In genomic region chr5:173572431-173573125, GRCh38 we compare ENCODE assay signal across 7 cellular contexts. TPM values are rescaled to one million over a fixed set of nuclear protein-coding genes. Genes with fewer than 3 reads are reported as not detected.
A peak's percentile ranks its signal among the peaks of the same experiment; 100 is the strongest.
DNase-seq lines count a peak whose midpoint lies in the region; ATAC-seq and TF ChIP-seq lines count a peak whose summit lies in the region.

No MANE protein-coding gene starts in this region.

- peak overlapping the region; percentile 9 to 32 for H3K4me3 ChIP-seq in ascending aorta
- H3K4me3 ChIP-seq in hepatocyte, result no peak overlapping the region
- peak overlapping the region; percentile 24 for H3K4me3 ChIP-seq in suprapubic skin

- intact Hi-C loops in ascending aorta (cut with DNase I), result loop anchor here (1.0 to 10.0 kb wide), 3 partner anchors 118 to 868 kb away; no protein-coding TSS in a partner anchor

- H3K27ac Mint-ChIP-seq in HFFc6 (no peak overlapping the region; the same call in 1 of the 2 replicates), immature natural killer cell (no peak overlapping the region)
- peak overlapping the region in 1 of 2 donors; percentile 69 for H3K27ac Mint-ChIP-seq in stimulated activated naive CD8-positive, alpha-beta T cell treated with anti-CD3 and anti-CD28 coated beads, Interleukin-15, amount 100 ng/mL, for 72 hours

- H3K36me3 ChIP-seq in ascending aorta (no peaks in the 10 kb centered on the region), hepatocyte (replicated peaks; ENCODE audit: insufficient read depth, low read depth) (no peaks in the 10 kb centered on the region), suprapubic skin (no peaks in the 10 kb centered on the region)

- H3K27me3 Mint-ChIP-seq in HFFc6 (ENCODE audit: insufficient read depth) (peaks cover 12% of the 10 kb centered on the region), immature natural killer cell (ENCODE audit: low read depth in 3 of 3) (peaks cover 7 to 8% (median 7%) of the 10 kb centered on the region in 3 donors)
- peaks cover 50% of the 10 kb centered on the region for H3K27me3 Mint-ChIP-seq in stimulated activated naive CD8-positive, alpha-beta T cell treated with anti-CD3 and anti-CD28 coated beads, Interleukin-15, amount 100 ng/mL, for 72 hours

- H3K9me2 ChIP-seq in hepatocyte (replicated peaks; ENCODE audit: insufficient read depth), result no peaks in the 10 kb centered on the region

- TF ChIP-seq CTCF in HFFc6 (IDR thresholded peaks at IDR 0.05), result no peak
- no peak for TF ChIP-seq CTCF in ascending aorta (IDR thresholded peaks at IDR 0.05)
- no peak for TF ChIP-seq CTCF in hepatocyte (IDR thresholded peaks at IDR 0.05; ENCODE audit: poor library complexity)
- TF ChIP-seq CTCF in suprapubic skin (IDR thresholded peaks at IDR 0.05), result no peak

- peaks cover 23% of the 10 kb centered on the region for H3K4me1 Mint-ChIP-seq in HFFc6 (ENCODE audit: low read depth)
- peaks cover 12% of the 10 kb centered on the region for H3K4me1 Mint-ChIP-seq in stimulated activated naive CD8-positive, alpha-beta T cell treated with anti-CD3 and anti-CD28 coated beads, Interleukin-15, amount 100 ng/mL, for 72 hours
- H3K4me1 Mint-ChIP-seq in immature natural killer cell, result peaks cover 9 to 10% of the 10 kb centered on the region in 2 donors

- H3K27ac ChIP-seq in ascending aorta, result no peak overlapping the region
- no peak overlapping the region for H3K27ac ChIP-seq in hepatocyte
- no peak overlapping the region for H3K27ac ChIP-seq in suprapubic skin

- H3K9me3 ChIP-seq in ascending aorta (peaks cover 0 to 6% of the 10 kb centered on the region in 2 donors), hepatocyte (ENCODE audit: low read depth) (no peaks in the 10 kb centered on the region), suprapubic skin (no peaks in the 10 kb centered on the region)

- peak overlapping the region; percentile 47 for H2AFZ ChIP-seq in hepatocyte

- no peak for TF ChIP-seq POLR2A in suprapubic skin (IDR thresholded peaks at IDR 0.05)

- no peak for ATAC-seq in HG02610 (IDR thresholded peaks at IDR 0.05; ENCODE audit: unreplicated experiment)
- no peak for ATAC-seq in stimulated activated naive CD8-positive, alpha-beta T cell treated with anti-CD3 and anti-CD28 coated beads, Interleukin-15, amount 100 ng/mL, for 72 hours

- H3K79me2 ChIP-seq in hepatocyte, result no peaks in the 10 kb centered on the region

- H3K9me3 Mint-ChIP-seq in HFFc6, result peaks cover 13% of the 10 kb centered on the region
- H3K9me3 Mint-ChIP-seq in stimulated activated naive CD8-positive, alpha-beta T cell treated with anti-CD3 and anti-CD28 coated beads, Interleukin-15, amount 100 ng/mL, for 72 hours, result peaks cover 0 to 9% of the 10 kb centered on the region in 2 donors
- peaks cover 0 to 14% (median 0%) of the 10 kb centered on the region in 6 donors for H3K9me3 Mint-ChIP-seq in immature natural killer cell

- peak overlapping the region; percentile 79 for H3K4me3 Mint-ChIP-seq in HFFc6
- no peak overlapping the region for H3K4me3 Mint-ChIP-seq in stimulated activated naive CD8-positive, alpha-beta T cell treated with anti-CD3 and anti-CD28 coated beads, Interleukin-15, amount 100 ng/mL, for 72 hours
- H3K4me3 Mint-ChIP-seq in immature natural killer cell, result peak overlapping the region in 2 of 5 donors; percentile 13 to 30

- no peak for TF ChIP-seq EP300 in suprapubic skin (IDR thresholded peaks at IDR 0.05)

- H3K27me3 ChIP-seq in ascending aorta (no peaks in the 10 kb centered on the region), hepatocyte (no peaks in the 10 kb centered on the region), suprapubic skin (peaks cover 7% of the 10 kb centered on the region)

- WGBS in hepatocyte (ENCODE audit: low lambda C conversion rate, missing lambda C conversion rate), result 31% methylated on average over 6 of the region's 6 CpGs
- 27% methylated on average over 3 of the region's 6 CpGs for WGBS in suprapubic skin

- H3K36me3 Mint-ChIP-seq in HFFc6 (ENCODE audit: low read depth) (peaks cover 13% of the 10 kb centered on the region; the same call in 1 of the 2 replicates), immature natural killer cell (no peaks in the 10 kb centered on the region)

- H4K20me1 ChIP-seq in hepatocyte (ENCODE audit: insufficient read depth, poor library complexity, severe bottlenecking), result no peaks in the 10 kb centered on the region

- no peak for DNase-seq in HFFc6
- no peak for DNase-seq in ascending aorta (ENCODE audit: low spot score in 2 of 2)
- no peak for DNase-seq in hepatocyte (ENCODE audit: low spot score)
- DNase-seq in suprapubic skin (ENCODE audit: low spot score in 2 of 2), result peak in 1 of 2 donors; percentile 34
- DNase-seq in stimulated activated naive CD8-positive, alpha-beta T cell treated with anti-CD3 and anti-CD28 coated beads, Interleukin-15, amount 100 ng/mL, for 72 hours, result no peak
- no peak for DNase-seq in immature natural killer cell

- H3K4me2 ChIP-seq in hepatocyte, result peak overlapping the region; percentile 66

- H3K4me1 ChIP-seq in ascending aorta (peaks cover 0 to 3% of the 10 kb centered on the region in 2 donors), hepatocyte (ENCODE audit: insufficient read depth) (no peaks in the 10 kb centered on the region), suprapubic skin (peaks cover 6% of the 10 kb centered on the region)

RNA-seq across cellular contexts. Expression of gene BOD1, which starts 43.9 kb away (rescaled TPM):
- 10 to 100 TPM; 47.5 to 52.4 (median 50.9) TPM for total RNA-seq in HFFc6 (2021; fragmentation: NEBNext Ultra II Directional; extraction: Animal tissue kit (Norgen Biotek cat#: 25700))
- total RNA-seq in ascending aorta, result 60.5 TPM
- total RNA-seq in hepatocyte, result 76.3 and 89.5 TPM in 2 replicates
- 68.9 and 83.1 TPM in 2 replicates for polyA plus RNA-seq in hepatocyte
- 10 to 100 TPM; 46.3 to 53.3 (median 48.7) TPM for total RNA-seq in suprapubic skin
- 10 to 100 TPM in 1 of 3 donors, 1 to 10 TPM in 2; 4.0 to 12.1 (median 7.3) TPM for polyA plus RNA-seq in immature natural killer cell
